ENCODE assay signal across 7 cellular contexts in genomic region chr5:78279194-78279593, GRCh38.
"Had no signal": no experiment of that assay in that cellular context is flagged by ENCODE, and none has a peak within 500 bp of the region (broad histone marks: within the 10 kb centered on the region; RNA-seq: fewer than 3 reads in every experiment).

No MANE protein-coding gene starts in this region.

- DNase-seq: GDM1, GF-D8 had no signal

- FAIRE-seq: GM12878, GM12891, GM12892, GM18507, GM19239 had no signal

- H3K4me3 ChIP-seq: GM12878 had no signal

- ATAC-seq: GM12878 had no signal
